ENCODE assay signal across 11 cellular contexts in the genomic region with DNA sequence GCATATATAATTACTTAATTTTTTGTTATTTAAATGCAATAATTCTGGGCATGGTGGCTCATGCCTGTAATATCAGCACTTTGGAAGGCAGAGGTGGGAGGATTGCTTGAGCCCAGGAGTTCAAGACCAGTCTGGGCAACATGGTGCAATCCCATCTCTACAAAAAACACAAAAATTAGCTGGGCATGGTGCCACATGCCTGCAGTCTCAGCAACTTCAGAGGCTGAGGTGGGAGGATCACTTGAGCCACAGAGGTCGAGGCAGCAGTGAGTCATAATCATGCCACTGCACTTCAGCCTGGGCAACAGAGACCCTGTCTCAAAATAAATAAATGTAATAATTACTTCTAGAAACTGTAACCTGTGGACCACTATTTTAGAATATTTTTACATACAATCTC. TPM values are rescaled to one million over a fixed set of nuclear protein-coding genes. Genes with fewer than 3 reads are reported as not detected.
A peak's percentile ranks its signal among the peaks of the same experiment; 100 is the strongest.
DNase-seq lines count a peak whose midpoint lies in the region; ATAC-seq and TF ChIP-seq lines count a peak whose summit lies in the region.
"Had no signal": no experiment of that assay in that cellular context is flagged by ENCODE, and none has a peak within 500 bp of the region (broad histone marks: within the 10 kb centered on the region; RNA-seq: fewer than 3 reads in every experiment).

No MANE protein-coding gene starts in this region.

- in situ Hi-C loops in KBM-7 (cut with MboI; ENCODE audit: low pct_unique_long_range_greater_than_20kb, low sequenced_read_pairs), result loop anchor here (25.0 kb wide), 1 partner anchor 121 kb away; no protein-coding TSS in a partner anchor

- H3K36me3 ChIP-seq in thoracic aorta, result no peaks in the 10 kb centered on the region

- no peak overlapping the region for H3K4me3 ChIP-seq in thoracic aorta
- H3K4me3 ChIP-seq: psoas muscle had no signal

- no peaks in the 10 kb centered on the region for H3K9me3 ChIP-seq in thoracic aorta
- H3K9me3 ChIP-seq: psoas muscle had no signal

- TF ChIP-seq CTCF in VCaP (conservative IDR thresholded peaks at IDR 0.05) (no peak), thoracic aorta (IDR thresholded peaks at IDR 0.05) (no peak)

- H3K4me1 ChIP-seq in thoracic aorta (ENCODE audit: control insufficient read depth in 1 of 2, low read depth in 2 of 2), result peaks cover 32 to 43% of the 10 kb centered on the region in 2 donors

- H3K27me3 ChIP-seq in thoracic aorta (replicated peaks; ENCODE audit: insufficient read depth), result no peaks in the 10 kb centered on the region

- peak overlapping the region; percentile 79; the same call in 1 of the 2 replicates for H3K27ac ChIP-seq in VCaP
- H3K27ac ChIP-seq in thoracic aorta, result peak overlapping the region; percentile 34 to 57
- H3K27ac ChIP-seq: psoas muscle had no signal

- DNase-seq in KBM-7, result peak; percentile 15
- peak; percentile 70 for DNase-seq in glomerular visceral epithelial cell (ENCODE audit: extremely low spot score)
- DNase-seq in thoracic aorta (ENCODE audit: low spot score), result no peak
- no peak for DNase-seq in 8988T
- DNase-seq: activated naive CD8-positive, alpha-beta T cell treated with anti-CD3 and anti-CD28 coated beads for 36 hours; NCI-H2107; T1000 had no signal

- ATAC-seq in thoracic aorta (ENCODE audit: insufficient number of reproducible peaks, low FRiP score, low read depth) (peak; percentile 48), HG03439 (IDR thresholded peaks at IDR 0.05; ENCODE audit: unreplicated experiment) (no peak), GM19397 (IDR thresholded peaks at IDR 0.05; ENCODE audit: unreplicated experiment) (no peak)

RNA-seq across cellular contexts. Expression of a gene that starts 21.5 kb away (rescaled TPM):
- 10 to 100 TPM; 26.1 to 35.3 TPM for total RNA-seq in thoracic aorta

Comparison
In these comparisons a context has a peak if more than half of its experiments do, and no peak if none do; other contexts are left out.
1. DNase-seq: peak in KBM-7 (single experiment) and glomerular visceral epithelial cell (single experiment); none in thoracic aorta (single experiment) and 8988T (single experiment).